8 cellular contexts compared by ENCODE assay signal in the genomic region with DNA sequence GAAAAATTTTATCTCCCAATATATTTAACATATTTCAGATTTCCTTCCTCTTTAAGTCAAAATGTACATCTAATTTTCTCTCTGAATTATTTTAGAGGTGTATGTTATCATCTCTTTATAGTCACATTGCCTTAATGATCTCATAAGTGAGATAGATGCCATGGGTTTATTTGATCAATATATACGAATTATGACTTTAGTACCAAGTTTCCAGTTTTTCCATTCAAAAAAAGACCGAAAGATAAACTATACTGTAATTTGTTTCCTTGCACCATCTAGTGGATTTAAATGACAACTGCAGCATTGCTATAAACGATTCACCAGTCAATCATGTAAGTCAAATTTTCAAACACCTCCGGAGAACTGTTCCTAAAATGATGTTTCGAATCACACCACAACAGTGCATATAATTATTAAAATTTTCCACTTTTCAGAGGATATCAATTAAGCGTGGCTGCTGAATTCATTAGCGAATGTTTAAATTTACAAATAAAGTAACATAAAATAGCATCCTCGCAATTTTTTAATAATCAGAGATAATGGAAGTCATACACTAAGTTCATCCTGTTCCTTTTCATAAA. TPM values are rescaled to one million over a fixed set of nuclear protein-coding genes. Genes with fewer than 3 reads are reported as not detected.
A peak's percentile ranks its signal among the peaks of the same experiment; 100 is the strongest.
DNase-seq lines count a peak whose midpoint lies in the region; ATAC-seq and TF ChIP-seq lines count a peak whose summit lies in the region.

No MANE protein-coding gene starts in this region.

- intact Hi-C loops in heart left ventricle (cut with DNase I) = no loop called here

- H3K27ac Mint-ChIP-seq in activated naive CD8-positive, alpha-beta T cell treated with anti-CD3 and anti-CD28 coated beads, Interleukin-2, amount 50 U/mL, for 24 hours = peak overlapping the region; percentile 98
- peak overlapping the region; percentile 100 for H3K27ac Mint-ChIP-seq in progenitor cell of endocrine pancreas

- 0 to 2% (median 1%) methylated on average over 8 of the region's 8 CpGs for WGBS in heart left ventricle, 4 donors

- H3K4me1 Mint-ChIP-seq in activated naive CD8-positive, alpha-beta T cell treated with anti-CD3 and anti-CD28 coated beads, Interleukin-2, amount 50 U/mL, for 24 hours = peaks cover 52% of the 10 kb centered on the region
- H3K4me1 Mint-ChIP-seq in progenitor cell of endocrine pancreas (ENCODE audit: low read depth) = peaks cover 41% of the 10 kb centered on the region

- peaks cover 46% of the 10 kb centered on the region for H3K36me3 Mint-ChIP-seq in activated naive CD8-positive, alpha-beta T cell treated with anti-CD3 and anti-CD28 coated beads, Interleukin-2, amount 50 U/mL, for 24 hours (ENCODE audit: low read depth)
- H3K36me3 Mint-ChIP-seq in progenitor cell of endocrine pancreas (ENCODE audit: insufficient read depth) = peaks cover 26% of the 10 kb centered on the region

- H3K9me3 ChIP-seq in heart left ventricle = no peaks in the 10 kb centered on the region

- peaks cover 3 to 41% (median 36%) of the 10 kb centered on the region in 12 donors for H3K4me1 ChIP-seq in heart left ventricle

- peak; percentile 67 for DNase-seq in DMS153 treated with DMSO at 0.1 percent for 48 hours (lab: John Stamatoyannopoulos, UW; ENCODE audit: unreplicated experiment)
- peak; percentile 96 for DNase-seq in NCI-H510A treated with DMSO at 0.1 percent for 48 hours (lab: John Stamatoyannopoulos, UW)
- DNase-seq in activated naive CD8-positive, alpha-beta T cell treated with anti-CD3 and anti-CD28 coated beads, Interleukin-2, amount 50 U/mL, for 24 hours = no peak
- no peak for DNase-seq in heart left ventricle
- no peak for DNase-seq in progenitor cell of endocrine pancreas (ENCODE audit: low spot score, unreplicated experiment)
- DNase-seq in stimulated activated CD4-positive, alpha-beta T cell treated with anti-CD3 and anti-CD28 coated beads, Interleukin-2, amount 100 ng/mL, for 24 hours = no peak

- TF ChIP-seq POLR2A in heart left ventricle (IDR thresholded peaks at IDR 0.05) = no peak

- H3K4me3 ChIP-seq in heart left ventricle = peak overlapping the region; percentile 51 to 97 (median 74)

- H3K36me3 ChIP-seq in heart left ventricle = peaks cover 0 to 19% (median 7%) of the 10 kb centered on the region in 9 donors

- no peaks in the 10 kb centered on the region for H3K27me3 ChIP-seq in heart left ventricle

- peak; percentile 68 for ATAC-seq in GM19455 (IDR thresholded peaks at IDR 0.05; ENCODE audit: unreplicated experiment)
- peak; percentile 53 for ATAC-seq in HG03460 (IDR thresholded peaks at IDR 0.05; ENCODE audit: unreplicated experiment)
- ATAC-seq in activated naive CD8-positive, alpha-beta T cell treated with anti-CD3 and anti-CD28 coated beads, Interleukin-2, amount 50 U/mL, for 24 hours = peak; percentile 50
- ATAC-seq in heart left ventricle = peak in 2 of 4 donors; percentile 32 to 45

- H3K27me3 Mint-ChIP-seq in activated naive CD8-positive, alpha-beta T cell treated with anti-CD3 and anti-CD28 coated beads, Interleukin-2, amount 50 U/mL, for 24 hours = no peaks in the 10 kb centered on the region
- H3K27me3 Mint-ChIP-seq in progenitor cell of endocrine pancreas = no peaks in the 10 kb centered on the region

- TF ChIP-seq CTCF in heart left ventricle (IDR thresholded peaks at IDR 0.05) = peak; percentile 59 to 89 (median 76)
- TF ChIP-seq CTCF in progenitor cell of endocrine pancreas (IDR thresholded peaks at IDR 0.05; ENCODE audit: unreplicated experiment) = peak; percentile 70

- peak overlapping the region; percentile 96 for H3K4me3 Mint-ChIP-seq in activated naive CD8-positive, alpha-beta T cell treated with anti-CD3 and anti-CD28 coated beads, Interleukin-2, amount 50 U/mL, for 24 hours
- peak overlapping the region; percentile 97 for H3K4me3 Mint-ChIP-seq in progenitor cell of endocrine pancreas (ENCODE audit: low read depth)

- H3K9me3 Mint-ChIP-seq in activated naive CD8-positive, alpha-beta T cell treated with anti-CD3 and anti-CD28 coated beads, Interleukin-2, amount 50 U/mL, for 24 hours = no peaks in the 10 kb centered on the region
- no peaks in the 10 kb centered on the region for H3K9me3 Mint-ChIP-seq in progenitor cell of endocrine pancreas (ENCODE audit: low read depth)

- peak overlapping the region; percentile 85 to 98 (median 92) for H3K27ac ChIP-seq in heart left ventricle

RNA-seq across cellular contexts. Expression of a gene that starts 0.4 kb away (rescaled TPM):
- total RNA-seq in heart left ventricle (10 to 100 TPM; 20.8 to 25.5 (median 22.4) TPM), progenitor cell of endocrine pancreas (69.7 and 75.3 TPM in 2 replicates)
- polyA plus RNA-seq in heart left ventricle = 10 to 100 TPM in 1 of 2 donors, 1 to 10 TPM in 1; 7.0 to 19.0 TPM

Comparison
In these comparisons a context has a peak if more than half of its experiments do, and no peak if none do; other contexts are left out.
1. DNase-seq: peak in DMS153 treated with DMSO at 0.1 percent for 48 hours (single experiment) and NCI-H510A treated with DMSO at 0.1 percent for 48 hours (single experiment); none in activated naive CD8-positive, alpha-beta T cell treated with anti-CD3 and anti-CD28 coated beads, Interleukin-2, amount 50 U/mL, for 24 hours (single experiment), heart left ventricle (0 of 5), progenitor cell of endocrine pancreas (single experiment) and stimulated activated CD4-positive, alpha-beta T cell treated with anti-CD3 and anti-CD28 coated beads, Interleukin-2, amount 100 ng/mL, for 24 hours (0 of 2).